Comparison of ENCODE assay signal across 9 cellular contexts in the genomic region with DNA sequence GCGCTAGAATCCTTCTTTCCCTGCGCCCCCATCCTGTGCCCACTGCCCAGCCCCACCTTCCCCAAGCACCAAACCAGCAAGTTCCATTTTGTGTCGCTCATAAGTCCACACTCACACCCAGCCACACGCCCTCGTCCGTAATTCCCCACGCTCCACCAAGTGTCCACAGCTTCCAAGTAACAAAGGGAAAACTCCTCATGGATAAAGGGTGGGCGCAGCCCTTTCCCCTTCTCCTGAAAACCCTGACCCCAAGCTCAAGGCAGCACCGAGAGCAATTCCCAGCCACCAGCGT. TPM values are rescaled to one million over a fixed set of nuclear protein-coding genes. Genes with fewer than 3 reads are reported as not detected.
DNase-seq lines count a peak whose midpoint lies in the region; ATAC-seq and TF ChIP-seq lines count a peak whose summit lies in the region.
"Had no signal": no experiment of that assay in that cellular context is flagged by ENCODE, and none has a peak within 500 bp of the region (broad histone marks: within the 10 kb centered on the region; RNA-seq: fewer than 3 reads in every experiment).

No MANE protein-coding gene starts in this region.

- no peaks in the 10 kb centered on the region for H3K36me3 ChIP-seq in A673 (ENCODE audit: insufficient read depth, low read length, poor library complexity, severe bottlenecking)
- H3K36me3 ChIP-seq in HUES6 (ENCODE audit: control insufficient read depth, insufficient read depth, low read length), result no peaks in the 10 kb centered on the region

- TF ChIP-seq CTCF in A673 (conservative IDR thresholded peaks at IDR 0.05; ENCODE audit: low read depth, low read length), result no peak

- peaks cover 46% of the 10 kb centered on the region for H3K4me1 Mint-ChIP-seq in dendritic cell treated with granulocyte-macrophage colony-stimulating factor and Interleukin-4, amounts not matched to agents 40 ng/mL and 50 ng/mL, for 4 days (ENCODE audit: low read depth)
- H3K4me1 Mint-ChIP-seq in naive thymus-derived CD8-positive, alpha-beta T cell, result peaks cover 21 to 42% (median 34%) of the 10 kb centered on the region in 4 donors

- DNase-seq in A673 (ENCODE audit: low spot score), result no peak
- peak in 1 of 10 donors; percentile 12 for DNase-seq in naive thymus-derived CD8-positive, alpha-beta T cell
- no peak for DNase-seq in NCI-H2081 treated with DMSO at 0.1 percent for 48 hours (lab: John Stamatoyannopoulos, UW)
- DNase-seq in amygdala (lab: John Stamatoyannopoulos, UW), result no peak
- no peak for DNase-seq in activated CD4-positive, alpha-beta T cell treated with anti-CD3 and anti-CD28 coated beads, Interleukin-2, amount 50 U/mL, for 48 hours

- H3K27me3 Mint-ChIP-seq in dendritic cell treated with granulocyte-macrophage colony-stimulating factor and Interleukin-4, amounts not matched to agents 40 ng/mL and 50 ng/mL, for 4 days, result peaks cover 85% of the 10 kb centered on the region
- H3K27me3 Mint-ChIP-seq in naive thymus-derived CD8-positive, alpha-beta T cell, result peaks cover 41 to 78% (median 67%) of the 10 kb centered on the region in 5 donors

- peak overlapping the region; percentile 14 for H3K27ac ChIP-seq in A673 (ENCODE audit: low read depth, low read length, poor library complexity, severe bottlenecking)
- H3K27ac ChIP-seq in HUES6 (ENCODE audit: low read depth, low read length), result no peak overlapping the region

- peak; percentile 17 to 40 for ATAC-seq in naive thymus-derived CD8-positive, alpha-beta T cell
- ATAC-seq in GM21447 (IDR thresholded peaks at IDR 0.05; ENCODE audit: unreplicated experiment), result no peak

- intact Hi-C loops in A673 (cut with micrococcal nuclease; ENCODE audit: unreplicated experiment), result no loop called here
- intact Hi-C loops in dendritic cell treated with granulocyte-macrophage colony-stimulating factor and Interleukin-4, amounts not matched to agents 40 ng/mL and 50 ng/mL, for 4 days (cut with micrococcal nuclease), result no loop called here

- peaks cover 19% of the 10 kb centered on the region for H3K27me3 ChIP-seq in A673 (replicated peaks; ENCODE audit: insufficient read depth, low read depth, low read length, poor library complexity)
- peaks cover 96% of the 10 kb centered on the region for H3K27me3 ChIP-seq in HUES6 (ENCODE audit: control insufficient read depth, insufficient read depth, low read length)

- H3K9me3 ChIP-seq in A673 (ENCODE audit: low read depth, low read length, poor library complexity, severe bottlenecking) (no peaks in the 10 kb centered on the region), HUES6 (ENCODE audit: control insufficient read depth, insufficient read depth, low read depth, low read length) (no peaks in the 10 kb centered on the region)

- peak overlapping the region; percentile 68 for H3K4me3 Mint-ChIP-seq in dendritic cell treated with granulocyte-macrophage colony-stimulating factor and Interleukin-4, amounts not matched to agents 40 ng/mL and 50 ng/mL, for 4 days
- H3K4me3 Mint-ChIP-seq in naive thymus-derived CD8-positive, alpha-beta T cell, result peak overlapping the region; percentile 72 to 97 (median 88)

- H3K27ac Mint-ChIP-seq in dendritic cell treated with granulocyte-macrophage colony-stimulating factor and Interleukin-4, amounts not matched to agents 40 ng/mL and 50 ng/mL, for 4 days, result peak overlapping the region; percentile 71
- H3K27ac Mint-ChIP-seq in naive thymus-derived CD8-positive, alpha-beta T cell, result peak overlapping the region in 7 of 10 donors; percentile 55 to 88 (median 79)

- peak overlapping the region; percentile 68 for H3K4me3 ChIP-seq in A673 (ENCODE audit: low read depth, low read length, poor library complexity, severe bottlenecking)
- H3K4me3 ChIP-seq in HUES6 (ENCODE audit: low read depth, low read length), result peak overlapping the region; percentile 74

- peaks cover 11% of the 10 kb centered on the region for H3K4me1 ChIP-seq in A673 (ENCODE audit: insufficient read depth, low read length, poor library complexity, severe bottlenecking)
- peaks cover 31% of the 10 kb centered on the region for H3K4me1 ChIP-seq in HUES6 (ENCODE audit: control insufficient read depth, insufficient read depth, low read length)

- H3K9ac ChIP-seq in HUES6 (ENCODE audit: low read length), result peak overlapping the region; percentile 67

- CTCF ChIA-PET in A673 (lab: Charles Lee), result no interaction called here

- POLR2A ChIA-PET in A673 (lab: Charles Lee; ENCODE audit: low non-redundant PET), result interaction anchor here (2.1 kb wide), 1 partner anchor 31 kb away, joined by 5 read pairs; no protein-coding TSS in a partner anchor
- POLR2A ChIA-PET in naive thymus-derived CD8-positive, alpha-beta T cell (lab: Charles Lee), result interaction anchor here (1.0 kb wide), 1 partner anchor 71 kb away, joined by 3 read pairs; no protein-coding TSS in a partner anchor

- BruUV-seq in A673 (replicated peaks; lab: Mats Ljungman, UMichigan), result no TSS peak

- no peaks in the 10 kb centered on the region for H3K9me3 Mint-ChIP-seq in dendritic cell treated with granulocyte-macrophage colony-stimulating factor and Interleukin-4, amounts not matched to agents 40 ng/mL and 50 ng/mL, for 4 days
- H3K9me3 Mint-ChIP-seq in naive thymus-derived CD8-positive, alpha-beta T cell, result peaks cover 0 to 1% (median 0%) of the 10 kb centered on the region in 9 donors

- H3K36me3 Mint-ChIP-seq in dendritic cell treated with granulocyte-macrophage colony-stimulating factor and Interleukin-4, amounts not matched to agents 40 ng/mL and 50 ng/mL, for 4 days (ENCODE audit: low read depth), result no peaks in the 10 kb centered on the region
- peaks cover 0 to 2% (median 0%) of the 10 kb centered on the region in 3 donors for H3K36me3 Mint-ChIP-seq in naive thymus-derived CD8-positive, alpha-beta T cell

RNA-seq across cellular contexts. Expression of a gene that starts 0.5 kb away (rescaled TPM):
- total RNA-seq in A673 (2021), result 12.2 and 12.9 TPM in 2 replicates
- total RNA-seq in naive thymus-derived CD8-positive, alpha-beta T cell, result not detected
- not detected for polyA plus RNA-seq in naive thymus-derived CD8-positive, alpha-beta T cell
- total RNA-seq: bronchial epithelial cell had no signal

RNA-seq across cellular contexts. Expression of a gene that starts 51.5 kb away (rescaled TPM):
- not detected in 2 replicates for total RNA-seq in A673 (2021)
- total RNA-seq in naive thymus-derived CD8-positive, alpha-beta T cell, result 10 to 100 TPM; 12.9 to 14.4 TPM
- 10 to 100 TPM; 11.9 to 61.6 (median 16.9) TPM for polyA plus RNA-seq in naive thymus-derived CD8-positive, alpha-beta T cell
- total RNA-seq: bronchial epithelial cell had no signal

RNA-seq across cellular contexts. Expression of a gene that starts 53.2 kb away (rescaled TPM):
- total RNA-seq in A673 (2021), result not detected in 2 replicates
- 1 to 10 TPM; 4.8 to 9.2 TPM for total RNA-seq in naive thymus-derived CD8-positive, alpha-beta T cell
- 1 to 10 TPM in 2 of 3 donors, under 1 TPM in 1; 0.05 to 1.5 (median 1.0) TPM for polyA plus RNA-seq in naive thymus-derived CD8-positive, alpha-beta T cell

Comparison
In these comparisons a context has a peak if more than half of its experiments do, and no peak if none do; other contexts are left out.
1. RNA of a gene that starts 0.5 kb away (total RNA-seq): 12.2 to 12.9 TPM in A673; not detected in naive thymus-derived CD8-positive, alpha-beta T cell; every median in the first group is over 10 times any median in the second.
2. RNA of a gene that starts 51.5 kb away (total RNA-seq): 12.9 to 14.4 TPM in naive thymus-derived CD8-positive, alpha-beta T cell; not detected in A673; every median in the first group is over 10 times any median in the second.